21 cellular contexts compared by ENCODE assay signal in the genomic region with DNA sequence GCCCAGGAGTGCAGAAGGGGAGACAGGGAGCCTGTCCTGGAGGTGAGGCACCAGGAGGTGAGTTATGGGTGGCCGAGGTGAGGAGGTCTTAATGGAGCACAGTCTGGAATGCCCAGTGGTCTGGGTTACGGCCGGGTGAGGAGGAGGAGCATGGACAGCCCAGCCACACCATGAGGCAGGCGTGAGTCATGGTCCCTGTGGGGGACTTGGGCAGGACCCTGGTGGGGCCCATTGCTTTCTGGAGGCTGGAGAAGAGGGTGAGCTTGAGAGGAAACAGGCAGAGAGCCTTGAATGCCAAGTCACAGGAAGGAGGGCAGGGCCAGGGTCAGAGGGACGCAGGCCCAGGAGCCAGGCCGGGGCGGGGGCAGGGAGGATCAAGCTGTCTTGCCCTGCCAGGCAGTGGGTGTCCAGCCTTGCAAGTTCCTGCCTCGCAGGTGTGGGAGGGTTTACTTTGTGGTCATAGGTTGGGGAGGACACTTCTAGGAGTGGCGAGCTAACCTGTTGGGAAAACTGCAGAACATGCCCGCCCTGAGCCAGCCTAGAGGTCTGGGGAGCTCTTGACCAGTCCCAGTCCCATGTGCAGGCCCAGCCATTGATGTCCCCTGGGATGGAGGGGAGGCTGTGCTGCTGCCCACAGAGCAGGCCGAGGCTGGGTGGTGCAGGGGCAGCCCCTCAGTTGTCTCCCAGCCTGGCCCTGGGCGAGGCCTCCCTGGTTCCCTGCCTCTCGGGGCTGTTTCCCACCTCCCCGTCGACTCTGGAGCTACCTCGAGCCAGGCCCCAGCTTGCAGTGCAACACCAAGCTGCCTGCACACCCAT. TPM values are rescaled to one million over a fixed set of nuclear protein-coding genes. Genes with fewer than 3 reads are reported as not detected.
"Had no signal": no experiment of that assay in that cellular context is flagged by ENCODE, and none has a peak within 500 bp of the region (broad histone marks: within the 10 kb centered on the region; RNA-seq: fewer than 3 reads in every experiment).

No MANE protein-coding gene starts in this region.

- H3K9me3 ChIP-seq: psoas muscle, tibial artery had no signal

- DNase-seq: activated CD4-positive, alpha-beta T cell treated with anti-CD3 and anti-CD28 coated beads, Interleukin-2, amount 10 ng/mL, durations not matched to agents 24 days and 14 days; activated CD4-positive, CD25-positive, alpha-beta regulatory T cell; activated CD8-positive, alpha-beta T cell treated with anti-CD3 and anti-CD28 coated beads for 36 hours; activated naive CD4-positive, alpha-beta T cell treated with Interleukin-2 at 50 U/mL for 16 hours; activated T-cell treated with anti-CD3 and anti-CD28 coated beads, Interleukin-2, amount 50 U/mL, for 1 hour; aorta; effector CD8-positive, alpha-beta T cell; left colon; midbrain; nephron progenitor cell; occipital lobe; psoas muscle; right cardiac atrium; stimulated activated CD4-positive, alpha-beta T cell treated with anti-CD3 and anti-CD28 coated beads, Interleukin-2, amount 100 ng/mL, for 24 hours; stimulated activated naive CD4-positive, alpha-beta T cell treated with Interleukin-2 at 50 U/mL for 16 hours; tibial artery had no signal

- H3K27ac Mint-ChIP-seq: activated CD4-positive, alpha-beta T cell treated with anti-CD3 and anti-CD28 coated beads, Interleukin-2, amount 10 ng/mL, durations not matched to agents 24 days and 14 days; activated CD8-positive, alpha-beta T cell treated with anti-CD3 and anti-CD28 coated beads for 36 hours; activated T-helper 2 cell treated with anti-CD3 and anti-CD28 coated beads, Interferon-gamma antibody, Interleukin-2, Interleukin-4, amounts not matched to agents 10 μg/mL and 5 μg/mL and 100 μg/mL, durations not matched to agents 14 hours and 24 hours and 36 hours; nephron progenitor cell had no signal

- ATAC-seq: activated CD8-positive, alpha-beta T cell treated with anti-CD3 and anti-CD28 coated beads for 36 hours; esophagus mucosa; left colon; psoas muscle; right cardiac atrium had no signal

- H3K4me2 ChIP-seq: hepatocyte had no signal

- H3K9me3 Mint-ChIP-seq: activated CD4-positive, alpha-beta T cell treated with anti-CD3 and anti-CD28 coated beads, Interleukin-2, amount 10 ng/mL, durations not matched to agents 24 days and 14 days; activated CD8-positive, alpha-beta T cell treated with anti-CD3 and anti-CD28 coated beads for 36 hours; activated T-helper 2 cell treated with anti-CD3 and anti-CD28 coated beads, Interferon-gamma antibody, Interleukin-2, Interleukin-4, amounts not matched to agents 10 μg/mL and 5 μg/mL and 100 μg/mL, durations not matched to agents 14 hours and 24 hours and 36 hours had no signal

- H3K27ac ChIP-seq: coronary artery, hepatocyte, psoas muscle, tibial artery had no signal

- H2AFZ ChIP-seq: hepatocyte had no signal

- H3K4me3 ChIP-seq: coronary artery, hepatocyte, psoas muscle, tibial artery had no signal

- H3K4me1 Mint-ChIP-seq: activated CD4-positive, alpha-beta T cell treated with anti-CD3 and anti-CD28 coated beads, Interleukin-2, amount 10 ng/mL, durations not matched to agents 24 days and 14 days; nephron progenitor cell had no signal

- H3K36me3 ChIP-seq: tibial artery had no signal

- H3K4me1 ChIP-seq: psoas muscle had no signal

- H3K4me3 Mint-ChIP-seq: activated CD4-positive, alpha-beta T cell treated with anti-CD3 and anti-CD28 coated beads, Interleukin-2, amount 10 ng/mL, durations not matched to agents 24 days and 14 days; activated CD8-positive, alpha-beta T cell treated with anti-CD3 and anti-CD28 coated beads for 36 hours; nephron progenitor cell had no signal

RNA-seq across cellular contexts. Expression of a gene that starts 2.8 kb away (rescaled TPM):
- total RNA-seq: activated CD4-positive, alpha-beta T cell treated with anti-CD3 and anti-CD28 coated beads, Interleukin-2, amount 10 ng/mL, durations not matched to agents 24 days and 14 days; activated CD8-positive, alpha-beta T cell treated with anti-CD3 and anti-CD28 coated beads for 36 hours; esophagus mucosa; subcutaneous adipose tissue had no signal
